Comparison of ENCODE assay signal across 2 cellular contexts in genomic region chr20:36378686-36379085, GRCh38.
TF ChIP-seq lines count a peak whose summit lies in the region.

No MANE protein-coding gene starts in this region.

TF ChIP-seq in HEK293, 187 proteins besides CTCF, POLR2A, EP300 and RAD21:
- TF ChIP-seq EGR2 (tag by site-specific recombination; IDR thresholded peaks at IDR 0.05; ENCODE audit: low read depth) = peak; percentile 66
- no peak for TF ChIP-seq ZNF837 (tag by site-specific recombination; IDR thresholded peaks at IDR 0.05)
- TF ChIP-seq ZFHX2 (tag by site-specific recombination; conservative IDR thresholded peaks at IDR 0.05) = peak; percentile 75

TF ChIP-seq in H1, 55 proteins besides CTCF, POLR2A, EP300 and RAD21:
- TF ChIP-seq CBX5 (IDR thresholded peaks at IDR 0.05; ENCODE audit: low read depth, low read length) (no peak), EGR1 (IDR thresholded peaks at IDR 0.05; ENCODE audit: borderline replicate concordance, low read depth, low read length) (no peak)
TF ChIP-seq in H1: peak in this region for 0.
